31 cellular contexts compared by ENCODE assay signal in genomic region chr5:20056933-20057332, GRCh38.
DNase-seq lines count a peak whose midpoint lies in the region; ATAC-seq and TF ChIP-seq lines count a peak whose summit lies in the region.
"Had no signal": no experiment of that assay in that cellular context is flagged by ENCODE, and none has a peak within 500 bp of the region (broad histone marks: within the 10 kb centered on the region; RNA-seq: fewer than 3 reads in every experiment).

No MANE protein-coding gene starts in this region.

- no TSS peak for BruUV-seq in PC-3 (replicated peaks; lab: Mats Ljungman, UMichigan)

- no peaks in the 10 kb centered on the region for H4K20me1 ChIP-seq in PC-3 (ENCODE audit: low read length)
- H4K20me1 ChIP-seq: BLaER1; BLaER1 treated with 17β-estradiol and CSF1 and Interleukin-3, amounts not matched to agents 10 nM and 100 nM had no signal

- no peak overlapping the region for H3K4me2 ChIP-seq in PC-3 (ENCODE audit: low read length)
- H3K4me2 ChIP-seq: A549; BLaER1; BLaER1 treated with 17β-estradiol and CSF1 and Interleukin-3, amounts not matched to agents 10 nM and 100 nM had no signal

- POLR2A ChIA-PET in PC-3 (lab: Charles Lee; ENCODE audit: unreplicated experiment), result no interaction called here

- CTCF ChIA-PET in PC-3 (lab: Charles Lee), result no interaction called here

- peak overlapping the region; percentile 69 for H3K27ac ChIP-seq in 22Rv1
- H3K27ac ChIP-seq in C4-2B, result peak overlapping the region; percentile 38; the same call in 1 of the 2 replicates
- no peak overlapping the region for H3K27ac ChIP-seq in PC-3 (ENCODE audit: low read length)
- H3K27ac ChIP-seq: A549; BLaER1; BLaER1 treated with 17β-estradiol and CSF1 and Interleukin-3, amounts not matched to agents 10 nM and 100 nM had no signal

- TF ChIP-seq CTCF in 22Rv1 (IDR thresholded peaks at IDR 0.05) (no peak), C4-2B (conservative IDR thresholded peaks at IDR 0.05) (no peak), LNCaP clone FGC (IDR thresholded peaks at IDR 0.05; ENCODE audit: control insufficient read depth, extremely low read depth, insufficient read depth) (no peak), PC-3 (conservative IDR thresholded peaks at IDR 0.05; ENCODE audit: low read depth, low read length) (no peak)

- H3K9me2 ChIP-seq in PC-3 (replicated peaks; ENCODE audit: low read length), result no peaks in the 10 kb centered on the region

- no peaks in the 10 kb centered on the region for H3F3A ChIP-seq in PC-3 (ENCODE audit: low read length, unreplicated experiment)

- no peaks in the 10 kb centered on the region for H3K9me3 ChIP-seq in PC-3 (ENCODE audit: low read length)
- H3K9me3 ChIP-seq: A549; BE2C; BLaER1; BLaER1 treated with 17β-estradiol and CSF1 and Interleukin-3, amounts not matched to agents 10 nM and 100 nM; Caco-2 had no signal

- DNase-seq in LNCaP clone FGC (ENCODE audit: low read depth) (peak; percentile 90), PC-3 (no peak), sciatic nerve (ENCODE audit: low spot score) (no peak), NCI-H226 (no peak)
- DNase-seq: 8988T; ACHN; AML-193; BE2C; C1 segment of cervical spinal cord; Caco-2; Calu3; CD4-positive, alpha-beta memory T cell; CD4-positive, alpha-beta T cell; CD4-positive, CD25-positive, alpha-beta regulatory T cell; CD8-positive, alpha-beta memory T cell; CD8-positive, alpha-beta T cell; COR-L47; DMS 273 treated with DMSO at 0.1 percent for 48 hours; DMS153; DMS53; DMS79; DMS79 treated with DMSO at 0.1 percent for 48 hours; DND-41; EL had no signal

- H3K4me3 ChIP-seq in LNCaP clone FGC (ENCODE audit: low read depth, low read length), result no peak overlapping the region
- H3K4me3 ChIP-seq in PC-3 (ENCODE audit: low read length), result no peak overlapping the region
- H3K4me3 ChIP-seq: A549; BLaER1; BLaER1 treated with 17β-estradiol and CSF1 and Interleukin-3, amounts not matched to agents 10 nM and 100 nM had no signal

- H3K27me3 ChIP-seq in PC-3 (ENCODE audit: low read length), result no peaks in the 10 kb centered on the region
- H3K27me3 ChIP-seq: BE2C; BLaER1; BLaER1 treated with 17β-estradiol and CSF1 and Interleukin-3, amounts not matched to agents 10 nM and 100 nM had no signal

- no peak overlapping the region for H3K9ac ChIP-seq in PC-3 (ENCODE audit: low read length)
- H3K9ac ChIP-seq: BLaER1; BLaER1 treated with 17β-estradiol and CSF1 and Interleukin-3, amounts not matched to agents 10 nM and 100 nM had no signal

- peaks cover 4% of the 10 kb centered on the region; the same call in 1 of the 2 replicates for H3K4me1 ChIP-seq in PC-3 (ENCODE audit: insufficient read depth, low read length)
- H3K4me1 ChIP-seq: A549, BE2C, Caco-2 had no signal

- H3K36me3 ChIP-seq in PC-3 (ENCODE audit: low read depth, low read length), result no peaks in the 10 kb centered on the region
- H3K36me3 ChIP-seq: BE2C; BLaER1; BLaER1 treated with 17β-estradiol and CSF1 and Interleukin-3, amounts not matched to agents 10 nM and 100 nM had no signal

- intact Hi-C loops in PC-3 (cut with micrococcal nuclease), result loop anchor here (5.0 kb wide), 1 partner anchor 260 kb away; no protein-coding TSS in a partner anchor
- intact Hi-C loops in sciatic nerve (cut with DNase I), result no loop called here

- no peaks in the 10 kb centered on the region for H3K79me2 ChIP-seq in PC-3 (ENCODE audit: low read length)

- ATAC-seq in PC-3 (peak; percentile 51), sciatic nerve (no peak), HG03342 (IDR thresholded peaks at IDR 0.05; ENCODE audit: unreplicated experiment) (no peak), HG02571 (IDR thresholded peaks at IDR 0.05; ENCODE audit: unreplicated experiment) (no peak)
- ATAC-seq: A549; CD8-positive, alpha-beta T cell had no signal

- no peak overlapping the region for H2AFZ ChIP-seq in PC-3 (ENCODE audit: low read length)
